In the genomic region with DNA sequence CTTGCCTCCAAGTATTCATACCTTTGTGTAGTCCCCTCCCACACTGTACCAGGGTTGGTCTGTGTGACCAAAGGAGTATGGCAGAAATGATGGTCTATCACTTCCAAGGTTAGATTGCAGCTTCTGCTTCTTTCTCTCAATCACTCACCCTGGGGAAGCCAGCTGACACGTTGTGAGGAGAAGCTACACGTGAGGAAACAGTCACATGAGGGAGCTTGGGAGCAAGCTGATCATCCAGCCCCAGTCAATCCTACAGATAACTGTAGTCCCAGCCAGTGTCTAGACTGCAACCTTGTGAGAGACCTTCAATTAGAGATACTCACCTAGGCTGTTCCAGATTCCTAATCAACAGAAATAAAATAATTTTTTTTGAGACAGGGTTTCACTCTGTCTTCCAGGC, we compare ENCODE assay signal across 16 cellular contexts. TPM values are rescaled to one million over a fixed set of nuclear protein-coding genes. Genes with fewer than 3 reads are reported as not detected.
DNase-seq lines count a peak whose midpoint lies in the region; ATAC-seq, FAIRE-seq and TF ChIP-seq lines count a peak whose summit lies in the region.
"Had no signal": no experiment of that assay in that cellular context is flagged by ENCODE, and none has a peak within 500 bp of the region (broad histone marks: within the 10 kb centered on the region; RNA-seq: fewer than 3 reads in every experiment).

No MANE protein-coding gene starts in this region.

- in situ Hi-C loops in HepG2 (cut with HindIII; ENCODE audit: extremely low pct_ligation_motif_present, low pct_unique_long_range_greater_than_20kb): no loop called here

- TF ChIP-seq POLR2A in right lobe of liver (IDR thresholded peaks at IDR 0.05) (no peak), HepG2 (IDR thresholded peaks at IDR 0.05; ENCODE audit: insufficient read depth in 1 of 2, low read depth in 2 of 2, low read length in 2 of 2) (no peak), H54 (IDR thresholded peaks at IDR 0.05; ENCODE audit: low read depth, low read length) (no peak)

- H3K36me3 ChIP-seq in right lobe of liver (no peaks in the 10 kb centered on the region), HepG2 (replicated peaks in 1 of 2; ENCODE audit: control insufficient read depth in 1 of 2, insufficient read depth in 2 of 2, low read length in 2 of 2) (no peaks in the 10 kb centered on the region)
- H3K36me3 ChIP-seq: SJSA1 had no signal

- H2AFZ ChIP-seq in HepG2 (ENCODE audit: low read length): no peak overlapping the region
- H2AFZ ChIP-seq: PC-9 had no signal

- intact Hi-C loops in right lobe of liver (cut with DNase I): no loop called here
- intact Hi-C loops in HepG2 (cut with micrococcal nuclease; ENCODE audit: unreplicated experiment): no loop called here

- TF ChIP-seq EP300 in HepG2 (IDR thresholded peaks at IDR 0.05; ENCODE audit: low read depth in 2 of 2, low read length in 2 of 2) (no peak), HepG2 (CRISPR knock-in tag; IDR thresholded peaks at IDR 0.05; ENCODE audit: borderline replicate concordance) (no peak)

- no peaks in the 10 kb centered on the region for H4K20me1 ChIP-seq in HepG2 (ENCODE audit: insufficient read depth, low read length)

- H3K4me3 Mint-ChIP-seq in mesothelial cell of epicardium: no peak overlapping the region
- H3K4me3 Mint-ChIP-seq: IgD-negative memory B cell had no signal

- TF ChIP-seq CTCF in right lobe of liver (IDR thresholded peaks at IDR 0.05) (no peak), HepG2 (CRISPR knock-in tag; IDR thresholded peaks at IDR 0.05) (no peak), mesothelial cell of epicardium (IDR thresholded peaks at IDR 0.05; ENCODE audit: unreplicated experiment) (no peak)

- H3K4me1 ChIP-seq in right lobe of liver: no peaks in the 10 kb centered on the region
- H3K4me1 ChIP-seq in HepG2 (ENCODE audit: insufficient read depth, low read length): no peaks in the 10 kb centered on the region
- H3K4me1 ChIP-seq: SJSA1 had no signal

- peak overlapping the region; percentile 81 for H3K27ac Mint-ChIP-seq in mesothelial cell of epicardium
- H3K27ac Mint-ChIP-seq: IgD-negative memory B cell had no signal

- no peak overlapping the region for H3K9ac ChIP-seq in HepG2 (ENCODE audit: insufficient read depth, low read depth, low read length)

- H3K27me3 ChIP-seq in right lobe of liver (no peaks in the 10 kb centered on the region), HepG2 (ENCODE audit: control insufficient read depth in 1 of 2, insufficient read depth in 2 of 2, low read length in 2 of 2) (peaks cover 1 to 14% of the 10 kb centered on the region in 2 experiments; a peak in 2 of 5 replicates)
- H3K27me3 ChIP-seq: SJSA1 had no signal

- H3K4me1 Mint-ChIP-seq in mesothelial cell of epicardium: peaks cover 42% of the 10 kb centered on the region

- BruUV-seq in HepG2 (replicated peaks; lab: Mats Ljungman, UMichigan): no TSS peak

- H3K27ac ChIP-seq in right lobe of liver (no peak overlapping the region), HepG2 (ENCODE audit: extremely low read length, insufficient read depth, low read length) (no peak overlapping the region)
- H3K27ac ChIP-seq: PC-9, SJSA1 had no signal

- no peaks in the 10 kb centered on the region for H3K36me3 Mint-ChIP-seq in mesothelial cell of epicardium
- H3K36me3 Mint-ChIP-seq: IgD-negative memory B cell had no signal

- ATAC-seq in right lobe of liver: peak in 3 of 4 donors; percentile 42 to 61 (median 48)
- no peak for ATAC-seq in HepG2

- no peak for DNase-seq in right lobe of liver
- no peak for DNase-seq in HepG2 (ENCODE audit: low spot score)
- peak; percentile 28 for DNase-seq in amniotic epithelial cell (ENCODE audit: low read depth)
- no peak for DNase-seq in mesothelial cell of epicardium (ENCODE audit: low spot score in 2 of 2, unreplicated experiment in 2 of 2)
- DNase-seq in NCI-H526 treated with DMSO at 0.1 percent for 48 hours (lab: John Stamatoyannopoulos, UW): no peak
- no peak for DNase-seq in H54 (ENCODE audit: insufficient read length, low spot score)
- DNase-seq in NCI-H82 (lab: John Stamatoyannopoulos, UW): no peak
- DNase-seq: C1 segment of cervical spinal cord, H7, NCI-H187, NCI-H446 treated with DMSO at 0.1 percent for 48 hours, NCI-H748 treated with DMSO at 0.1 percent for 48 hours, PC-9 had no signal

- H3K27me3 Mint-ChIP-seq in mesothelial cell of epicardium (ENCODE audit: low read depth): no peaks in the 10 kb centered on the region

- H3K9me3 ChIP-seq in right lobe of liver (no peaks in the 10 kb centered on the region), HepG2 (ENCODE audit: low read length) (no peaks in the 10 kb centered on the region)
- H3K9me3 ChIP-seq: SJSA1 had no signal

- CTCF ChIA-PET in HepG2 (lab: Yijun Ruan, JAX; ENCODE audit: low intra/inter-chr PET ratio, low total read pairs): no interaction called here

- no peak for TF ChIP-seq RAD21 in HepG2 (CRISPR knock-in tag; IDR thresholded peaks at IDR 0.05)

- FAIRE-seq in HepG2 (lab: Jason Lieb, UNC) (no peak), H54 (lab: Jason Lieb, UNC) (no peak)
- FAIRE-seq: A204.1 had no signal

- no peaks in the 10 kb centered on the region for H3K79me2 ChIP-seq in HepG2 (ENCODE audit: insufficient read depth, low read length)

- WGBS in right lobe of liver (ENCODE audit: insufficient coverage, low coverage, low lambda C conversion rate, missing lambda C conversion rate): 50% methylated on average over 1 of the region's 2 CpGs
- 0% methylated on average over 2 of the region's 2 CpGs for WGBS in HepG2 (ENCODE audit: low lambda C conversion rate)

- POLR2A ChIA-PET in HepG2 (lab: Yijun Ruan, JAX): no interaction called here

- no peak overlapping the region for H3K4me2 ChIP-seq in HepG2 (ENCODE audit: low read depth, low read length)
- H3K4me2 ChIP-seq: PC-9 had no signal

- peaks cover 4% of the 10 kb centered on the region for H3K9me3 Mint-ChIP-seq in mesothelial cell of epicardium
- H3K9me3 Mint-ChIP-seq: IgD-negative memory B cell had no signal

- H3K4me3 ChIP-seq in right lobe of liver (no peak overlapping the region), HepG2 (replicated peaks in 1 of 3; ENCODE audit: insufficient read depth in 1 of 3, low read depth in 2 of 3, low read length in 3 of 3) (no peak overlapping the region)
- H3K4me3 ChIP-seq: PC-9, SJSA1 had no signal

TF ChIP-seq in HepG2, 621 proteins besides CTCF, POLR2A, EP300 and RAD21 (continues in another document):
- TF ChIP-seq ZKSCAN8 (CRISPR knock-in tag; IDR thresholded peaks at IDR 0.05; ENCODE audit: borderline replicate concordance) (no peak), KMT2B (CRISPR knock-in tag; IDR thresholded peaks at IDR 0.05) (no peak)

RNA-seq across cellular contexts. Expression of a gene that starts 6.2 kb away (rescaled TPM):
- total RNA-seq in right lobe of liver: 1 to 10 TPM; 1.2 to 2.5 (median 1.7) TPM
- 0.98 and 1.4 TPM in 2 replicates for total RNA-seq in HepG2 (2016; rRNA removed; fragmentation: Illumina TruSeq; extraction: Trizol)
- total RNA-seq in HepG2 (2016; cell fraction: cytosol; rRNA removed; fragmentation: Illumina TruSeq; extraction: Trizol; ENCODE audit: low read depth): 0.09 and 1.2 TPM in 2 replicates
- total RNA-seq in HepG2 (2016; cell fraction: insoluble cytoplasmic fraction; rRNA removed; fragmentation: Illumina TruSeq; extraction: Trizol): 0.89 and 1.7 TPM in 2 replicates
- 0.69 and 1.3 TPM in 2 replicates for total RNA-seq in HepG2 (2016; cell fraction: membrane; rRNA removed; fragmentation: Illumina TruSeq; extraction: Trizol)
- total RNA-seq in HepG2 (2016; cell fraction: nucleus; rRNA removed; fragmentation: Illumina TruSeq; extraction: Trizol): 0.78 and 1.6 TPM in 2 replicates
- 0.59 and 0.61 TPM in 2 replicates for polyA plus RNA-seq in HepG2 (2011; rRNA removed)
- 0.31 and 0.60 TPM in 2 replicates for polyA plus RNA-seq in HepG2 (2011; cell fraction: cytosol; rRNA removed)
- polyA plus RNA-seq in HepG2 (2011; cell fraction: nucleus; rRNA removed): 0.40 and 0.78 TPM in 2 replicates
- 0.52 and 0.92 TPM in 2 replicates for polyA plus RNA-seq in HepG2 (2012)
- 1.0 and 1.1 TPM in 2 replicates for polyA plus RNA-seq in HepG2 (2016; cell fraction: cytosol; fragmentation: Illumina TruSeq; extraction: Trizol; ENCODE audit: low read depth)
- polyA plus RNA-seq in HepG2 (2016; cell fraction: insoluble cytoplasmic fraction; fragmentation: Illumina TruSeq; extraction: Trizol; ENCODE audit: low read depth): 0.79 and 1.3 TPM in 2 replicates
- polyA plus RNA-seq in HepG2 (2016; cell fraction: membrane; fragmentation: Illumina TruSeq; extraction: Trizol; ENCODE audit: low read depth): 0.52 and 0.56 TPM in 2 replicates
- 1.7 and 3.0 TPM in 2 replicates for polyA plus RNA-seq in HepG2 (2016; cell fraction: nucleus; fragmentation: Illumina TruSeq; extraction: Trizol; ENCODE audit: insufficient read depth, low read depth)
- polyA minus RNA-seq in HepG2 (2011; rRNA and poly(A)+ RNA removed; ENCODE audit: low replicate concordance): 0.54 and 2.1 TPM in 2 replicates
- polyA minus RNA-seq in HepG2 (2011; cell fraction: cytosol; rRNA and poly(A)+ RNA removed): 0.18 and 0.59 TPM in 2 replicates
- 1.9 and 5.0 TPM in 2 replicates for polyA minus RNA-seq in HepG2 (2011; cell fraction: nucleus; rRNA and poly(A)+ RNA removed)
- 7.4 to 10.0 TPM (median 8.0 TPM) in 3 replicates for total RNA-seq in mesothelial cell of epicardium

RNA-seq across cellular contexts. Expression of a gene that starts 42.2 kb away (rescaled TPM):
- total RNA-seq in right lobe of liver (10 to 100 TPM; 12.2 to 43.7 (median 26.3) TPM), HepG2 (2016; rRNA removed; fragmentation: Illumina TruSeq; extraction: Trizol) (25.9 and 37.9 TPM in 2 replicates), mesothelial cell of epicardium (104 to 110 TPM (median 105 TPM) in 3 replicates)
- 7.0 and 10.3 TPM in 2 replicates for total RNA-seq in HepG2 (2016; cell fraction: cytosol; rRNA removed; fragmentation: Illumina TruSeq; extraction: Trizol; ENCODE audit: low read depth)
- total RNA-seq in HepG2 (2016; cell fraction: insoluble cytoplasmic fraction; rRNA removed; fragmentation: Illumina TruSeq; extraction: Trizol): 24.2 and 39.8 TPM in 2 replicates
- total RNA-seq in HepG2 (2016; cell fraction: membrane; rRNA removed; fragmentation: Illumina TruSeq; extraction: Trizol): 4.9 and 6.0 TPM in 2 replicates
- 45.8 and 61.3 TPM in 2 replicates for total RNA-seq in HepG2 (2016; cell fraction: nucleus; rRNA removed; fragmentation: Illumina TruSeq; extraction: Trizol)
- 22.5 and 29.5 TPM in 2 replicates for polyA plus RNA-seq in HepG2 (2011; rRNA removed)
- 6.9 and 8.8 TPM in 2 replicates for polyA plus RNA-seq in HepG2 (2011; cell fraction: cytosol; rRNA removed)
- 43.0 and 44.1 TPM in 2 replicates for polyA plus RNA-seq in HepG2 (2011; cell fraction: nucleus; rRNA removed)
- polyA plus RNA-seq in HepG2 (2012): 19.9 and 21.7 TPM in 2 replicates
- 0.76 and 1.4 TPM in 2 replicates for polyA plus RNA-seq in HepG2 (2016; cell fraction: cytosol; fragmentation: Illumina TruSeq; extraction: Trizol; ENCODE audit: low read depth)
- 26.8 and 29.0 TPM in 2 replicates for polyA plus RNA-seq in HepG2 (2016; cell fraction: insoluble cytoplasmic fraction; fragmentation: Illumina TruSeq; extraction: Trizol; ENCODE audit: low read depth)
- 2.5 and 4.1 TPM in 2 replicates for polyA plus RNA-seq in HepG2 (2016; cell fraction: membrane; fragmentation: Illumina TruSeq; extraction: Trizol; ENCODE audit: low read depth)
- polyA plus RNA-seq in HepG2 (2016; cell fraction: nucleus; fragmentation: Illumina TruSeq; extraction: Trizol; ENCODE audit: insufficient read depth, low read depth): 58.6 and 63.1 TPM in 2 replicates
- polyA minus RNA-seq in HepG2 (2011; rRNA and poly(A)+ RNA removed; ENCODE audit: low replicate concordance): 43.9 and 274 TPM in 2 replicates
- 20.6 and 26.9 TPM in 2 replicates for polyA minus RNA-seq in HepG2 (2011; cell fraction: cytosol; rRNA and poly(A)+ RNA removed)
- polyA minus RNA-seq in HepG2 (2011; cell fraction: nucleus; rRNA and poly(A)+ RNA removed): 216 and 230 TPM in 2 replicates
